1 cellular context compared by ENCODE assay signal in the genomic region with DNA sequence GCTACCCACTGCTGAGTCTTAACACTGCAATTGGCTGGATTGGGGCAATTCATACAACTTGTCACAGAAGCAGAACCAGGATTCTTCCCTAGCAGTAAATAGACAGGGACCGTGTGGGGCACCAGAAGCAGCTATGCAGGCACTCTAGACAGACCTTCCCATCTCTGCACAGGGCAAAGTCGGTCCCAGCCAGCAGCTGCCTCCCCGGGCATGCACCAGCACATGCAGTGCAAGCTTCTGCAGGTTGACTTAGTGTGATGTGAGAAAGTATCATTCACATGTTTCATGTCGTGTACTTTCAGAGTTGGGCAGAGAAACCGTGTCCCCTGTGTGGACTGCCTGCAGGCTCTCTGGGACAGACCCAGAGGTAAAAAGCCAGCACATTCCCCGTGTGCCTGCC.
TF ChIP-seq lines count a peak whose summit lies in the region.

No MANE protein-coding gene starts in this region.

TF ChIP-seq in H1, 55 proteins besides CTCF, POLR2A, EP300 and RAD21 (continued from another document):
- no peak for TF ChIP-seq MAFK (IDR thresholded peaks at IDR 0.05; ENCODE audit: low read depth, low read length)
TF ChIP-seq in H1: peak in this region for 0.
